8 cellular contexts compared by ENCODE assay signal in genomic region chr12:6766651-6767300, GRCh38. TPM values are rescaled to one million over a fixed set of nuclear protein-coding genes. Genes with fewer than 3 reads are reported as not detected.
DNase-seq lines count a peak whose midpoint lies in the region; ATAC-seq and TF ChIP-seq lines count a peak whose summit lies in the region.

No MANE protein-coding gene starts in this region.

- ATAC-seq in HG03095 (IDR thresholded peaks at IDR 0.05; ENCODE audit: unreplicated experiment): peak; percentile 44

- DNase-seq in AG08395 (ENCODE audit: low spot score) (peak; percentile 70), GM13977 (ENCODE audit: low spot score) (peak; percentile 89), NCI-H510A (lab: John Stamatoyannopoulos, UW) (peak; percentile 51), activated T-cell treated with anti-CD3 and anti-CD28 coated beads for 48 hours (ENCODE audit: low read depth) (peak; percentile 52), epithelial cell of proximal tubule (ENCODE audit: low read depth) (no peak), midbrain (lab: John Stamatoyannopoulos, UW) (peak; percentile 50), superior temporal gyrus (ENCODE audit: extremely low spot score) (peak; percentile 67)

- in situ Hi-C loops in GM13977 (cut with MboI; ENCODE audit: low pct_unique_long_range_greater_than_20kb, low sequenced_read_pairs, unreplicated experiment): no loop called here

- TF ChIP-seq CTCF in GM13977 (IDR thresholded peaks at IDR 0.05; ENCODE audit: extremely low read depth, insufficient read depth, missing control alignments) (peak; percentile 91), epithelial cell of proximal tubule (conservative IDR thresholded peaks at IDR 0.05; ENCODE audit: low read depth, low read length) (peak; percentile 55)

- H3K4me3 ChIP-seq in epithelial cell of proximal tubule (ENCODE audit: low read depth, low read length): peak overlapping the region; percentile 92

RNA-seq across cellular contexts. Expression of gene PTMS, which starts 0.6 kb away (rescaled TPM):
- 91.7 and 266 TPM in 2 replicates for total RNA-seq in epithelial cell of proximal tubule

RNA-seq across cellular contexts. Expression of gene LAG3, which starts 5.5 kb away (rescaled TPM):
- not detected in 2 replicates for total RNA-seq in epithelial cell of proximal tubule

RNA-seq across cellular contexts. Expression of gene MLF2, which starts 13.8 kb away (rescaled TPM):
- total RNA-seq in epithelial cell of proximal tubule: 185 and 294 TPM in 2 replicates

RNA-seq across cellular contexts. Expression of gene CD4, which starts 22.6 kb away (rescaled TPM):
- 0.07 and 0.75 TPM in 2 replicates for total RNA-seq in epithelial cell of proximal tubule

RNA-seq across cellular contexts. Expression of gene COPS7A, which starts 42.9 kb away (rescaled TPM):
- 59.2 and 63.5 TPM in 2 replicates for total RNA-seq in epithelial cell of proximal tubule
